ENCODE assay signal across 2 cellular contexts in genomic region chr11:102317768-102318103, GRCh38.
TF ChIP-seq lines count a peak whose summit lies in the region.

No MANE protein-coding gene starts in this region.

TF ChIP-seq in SK-N-SH, 30 proteins besides CTCF, POLR2A, EP300 and RAD21 (continued from another document):
- TF ChIP-seq, protein P1, sequence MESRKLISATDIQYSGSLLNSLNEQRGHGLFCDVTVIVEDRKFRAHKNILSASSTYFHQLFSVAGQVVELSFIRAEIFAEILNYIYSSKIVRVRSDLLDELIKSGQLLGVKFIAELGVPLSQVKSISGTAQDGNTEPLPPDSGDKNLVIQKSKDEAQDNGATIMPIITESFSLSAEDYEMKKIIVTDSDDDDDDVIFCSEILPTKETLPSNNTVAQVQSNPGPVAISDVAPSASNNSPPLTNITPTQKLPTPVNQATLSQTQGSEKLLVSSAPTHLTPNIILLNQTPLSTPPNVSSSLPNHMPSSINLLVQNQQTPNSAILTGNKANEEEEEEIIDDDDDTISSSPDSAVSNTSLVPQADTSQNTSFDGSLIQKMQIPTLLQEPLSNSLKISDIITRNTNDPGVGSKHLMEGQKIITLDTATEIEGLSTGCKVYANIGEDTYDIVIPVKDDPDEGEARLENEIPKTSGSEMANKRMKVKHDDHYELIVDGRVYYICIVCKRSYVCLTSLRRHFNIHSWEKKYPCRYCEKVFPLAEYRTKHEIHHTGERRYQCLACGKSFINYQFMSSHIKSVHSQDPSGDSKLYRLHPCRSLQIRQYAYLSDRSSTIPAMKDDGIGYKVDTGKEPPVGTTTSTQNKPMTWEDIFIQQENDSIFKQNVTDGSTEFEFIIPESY (IDR thresholded peaks at IDR 0.05; ENCODE audit: borderline replicate concordance, low read depth): no peak
- no peak for TF ChIP-seq RXRA (IDR thresholded peaks at IDR 0.05; ENCODE audit: borderline replicate concordance, low read depth)
- no peak for TF ChIP-seq GATA2 (CRISPR knock-in tag; IDR thresholded peaks at IDR 0.05)
- TF ChIP-seq JUND (IDR thresholded peaks at IDR 0.05): no peak
- no peak for TF ChIP-seq TAF1 (IDR thresholded peaks at IDR 0.05; ENCODE audit: borderline replicate concordance, low read depth, low read length)
- TF ChIP-seq TEAD4 (IDR thresholded peaks at IDR 0.05; ENCODE audit: borderline replicate concordance, insufficient read depth): no peak
- no peak for TF ChIP-seq POLR2AphosphoS5 (IDR thresholded peaks at IDR 0.05; ENCODE audit: low read depth, low read length)
- no peak for TF ChIP-seq SMC3 (IDR thresholded peaks at IDR 0.05; ENCODE audit: low read depth, low read length)
- TF ChIP-seq EZH2phosphoT487 (IDR thresholded peaks at IDR 0.05; ENCODE audit: borderline replicate concordance, low read depth): no peak
- TF ChIP-seq FOXJ3 (CRISPR knock-in tag; IDR thresholded peaks at IDR 0.05): no peak
- no peak for TF ChIP-seq MEF2A (IDR thresholded peaks at IDR 0.05; ENCODE audit: borderline replicate concordance, low read depth)
- TF ChIP-seq, protein P2, sequence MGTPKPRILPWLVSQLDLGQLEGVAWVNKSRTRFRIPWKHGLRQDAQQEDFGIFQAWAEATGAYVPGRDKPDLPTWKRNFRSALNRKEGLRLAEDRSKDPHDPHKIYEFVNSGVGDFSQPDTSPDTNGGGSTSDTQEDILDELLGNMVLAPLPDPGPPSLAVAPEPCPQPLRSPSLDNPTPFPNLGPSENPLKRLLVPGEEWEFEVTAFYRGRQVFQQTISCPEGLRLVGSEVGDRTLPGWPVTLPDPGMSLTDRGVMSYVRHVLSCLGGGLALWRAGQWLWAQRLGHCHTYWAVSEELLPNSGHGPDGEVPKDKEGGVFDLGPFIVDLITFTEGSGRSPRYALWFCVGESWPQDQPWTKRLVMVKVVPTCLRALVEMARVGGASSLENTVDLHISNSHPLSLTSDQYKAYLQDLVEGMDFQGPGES (IDR thresholded peaks at IDR 0.05; ENCODE audit: low read depth, low read length): no peak
- TF ChIP-seq USF1 (IDR thresholded peaks at IDR 0.05; ENCODE audit: borderline replicate concordance, low read depth): no peak
- TF ChIP-seq FOSL2 (IDR thresholded peaks at IDR 0.05; ENCODE audit: borderline replicate concordance, low read depth): no peak
- TF ChIP-seq YY1 (IDR thresholded peaks at IDR 0.05; ENCODE audit: low read depth): no peak
- TF ChIP-seq REST (IDR thresholded peaks at IDR 0.05; ENCODE audit: low read depth, low read length): no peak
- TF ChIP-seq GABPA (IDR thresholded peaks at IDR 0.05; ENCODE audit: low read depth): no peak

TF ChIP-seq in SK-N-SH treated with all-trans-retinoic acid at 6 μM for 48 hours, 23 proteins besides CTCF, POLR2A, EP300 and RAD21 (continued from another document):
- TF ChIP-seq CSRNP3 (CRISPR knock-in tag; IDR thresholded peaks at IDR 0.05) (no peak), OSR1 (CRISPR knock-in tag; IDR thresholded peaks at IDR 0.05) (no peak), ISL1 (CRISPR knock-in tag; IDR thresholded peaks at IDR 0.05) (no peak), BACH2 (CRISPR knock-in tag; IDR thresholded peaks at IDR 0.05; ENCODE audit: borderline replicate concordance) (no peak), ZFP3 (CRISPR knock-in tag; IDR thresholded peaks at IDR 0.05) (no peak), GLIS3 (CRISPR knock-in tag; IDR thresholded peaks at IDR 0.05) (no peak), ARNTL (CRISPR knock-in tag; IDR thresholded peaks at IDR 0.05; ENCODE audit: borderline replicate concordance, low read depth) (no peak), ZNF70 (CRISPR knock-in tag; IDR thresholded peaks at IDR 0.05) (no peak), ZC3H10 (CRISPR knock-in tag; IDR thresholded peaks at IDR 0.05) (no peak), RARB (CRISPR knock-in tag; IDR thresholded peaks at IDR 0.05) (no peak), PATZ1 (CRISPR knock-in tag; IDR thresholded peaks at IDR 0.05; ENCODE audit: borderline replicate concordance) (no peak), PPARA (CRISPR knock-in tag; IDR thresholded peaks at IDR 0.05; ENCODE audit: borderline replicate concordance) (no peak), ESRRG (CRISPR knock-in tag; IDR thresholded peaks at IDR 0.05) (no peak), CSDC2 (CRISPR knock-in tag; IDR thresholded peaks at IDR 0.05) (no peak), SNAI2 (CRISPR knock-in tag; IDR thresholded peaks at IDR 0.05) (no peak), ZNF8 (CRISPR knock-in tag; IDR thresholded peaks at IDR 0.05) (no peak), TOX (CRISPR knock-in tag; IDR thresholded peaks at IDR 0.05; ENCODE audit: borderline replicate concordance) (no peak)
- TF ChIP-seq, protein P3, sequence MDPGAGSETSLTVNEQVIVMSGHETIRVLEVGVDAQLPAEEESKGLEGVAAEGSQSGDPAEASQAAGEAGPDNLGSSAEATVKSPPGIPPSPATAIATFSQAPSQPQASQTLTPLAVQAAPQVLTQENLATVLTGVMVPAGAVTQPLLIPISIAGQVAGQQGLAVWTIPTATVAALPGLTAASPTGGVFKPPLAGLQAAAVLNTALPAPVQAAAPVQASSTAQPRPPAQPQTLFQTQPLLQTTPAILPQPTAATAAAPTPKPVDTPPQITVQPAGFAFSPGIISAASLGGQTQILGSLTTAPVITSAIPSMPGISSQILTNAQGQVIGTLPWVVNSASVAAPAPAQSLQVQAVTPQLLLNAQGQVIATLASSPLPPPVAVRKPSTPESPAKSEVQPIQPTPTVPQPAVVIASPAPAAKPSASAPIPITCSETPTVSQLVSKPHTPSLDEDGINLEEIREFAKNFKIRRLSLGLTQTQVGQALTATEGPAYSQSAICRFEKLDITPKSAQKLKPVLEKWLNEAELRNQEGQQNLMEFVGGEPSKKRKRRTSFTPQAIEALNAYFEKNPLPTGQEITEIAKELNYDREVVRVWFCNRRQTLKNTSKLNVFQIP (CRISPR knock-in tag; IDR thresholded peaks at IDR 0.05; ENCODE audit: borderline replicate concordance, low read depth): no peak
TF ChIP-seq in SK-N-SH treated with all-trans-retinoic acid at 6 μM for 48 hours: peak in this region for 0.
